ENCODE assay signal across 1 cellular context in genomic region chr17:68740555-68741447, GRCh38.
TF ChIP-seq lines count a peak whose summit lies in the region.

No MANE protein-coding gene starts in this region.

TF ChIP-seq in HCT116, 20 proteins besides CTCF, POLR2A, EP300 and RAD21 (continued from another document):
- TF ChIP-seq ATF3 (IDR thresholded peaks at IDR 0.05) (no peak), ZBTB33 (IDR thresholded peaks at IDR 0.05; ENCODE audit: extremely low read depth, insufficient replicate concordance, low read length) (no peak), CEBPB (IDR thresholded peaks at IDR 0.05; ENCODE audit: low read depth) (no peak), SRF (IDR thresholded peaks at IDR 0.05; ENCODE audit: low read depth) (no peak), MAX (IDR thresholded peaks at IDR 0.05) (no peak), SIN3A (IDR thresholded peaks at IDR 0.05; ENCODE audit: low read depth) (no peak), REST (IDR thresholded peaks at IDR 0.05; ENCODE audit: low read depth) (no peak), JUND (IDR thresholded peaks at IDR 0.05) (no peak), EZH2 (IDR thresholded peaks at IDR 0.05) (no peak), ZNF274 (IDR thresholded peaks at IDR 0.05; ENCODE audit: low read depth, low read length) (no peak), ELF1 (IDR thresholded peaks at IDR 0.05; ENCODE audit: borderline replicate concordance, low read depth) (no peak), TCF7L2 (IDR thresholded peaks at IDR 0.05; ENCODE audit: borderline replicate concordance, extremely low read depth, insufficient read depth, insufficient read length) (no peak)
